In genomic region chr7:98186452-98187137, GRCh38 we compare ENCODE assay signal across 13 cellular contexts. TPM values are rescaled to one million over a fixed set of nuclear protein-coding genes. Genes with fewer than 3 reads are reported as not detected.
DNase-seq lines count a peak whose midpoint lies in the region; ATAC-seq and TF ChIP-seq lines count a peak whose summit lies in the region.
"Had no signal": no experiment of that assay in that cellular context is flagged by ENCODE, and none has a peak within 500 bp of the region (broad histone marks: within the 10 kb centered on the region; RNA-seq: fewer than 3 reads in every experiment).

No MANE protein-coding gene starts in this region.

- peaks cover 20% of the 10 kb centered on the region for H3K36me3 Mint-ChIP-seq in progenitor cell of endocrine pancreas (ENCODE audit: insufficient read depth)

- intact Hi-C loops in PC-3 (cut with micrococcal nuclease), result no loop called here

- no peak overlapping the region for H3K4me2 ChIP-seq in PC-3 (ENCODE audit: low read length)

- no peaks in the 10 kb centered on the region for H3K27me3 Mint-ChIP-seq in progenitor cell of endocrine pancreas

- H3K4me1 ChIP-seq in PC-3 (ENCODE audit: insufficient read depth, low read length), result peaks cover 8% of the 10 kb centered on the region
- H3K4me1 ChIP-seq: BE2C had no signal

- no peak overlapping the region for H3K9ac ChIP-seq in PC-3 (ENCODE audit: low read length)

- DNase-seq in AML-193 (lab: John Stamatoyannopoulos, UW) (peak; percentile 22 to 39), PC-3 (peak; percentile 38), dermis blood vessel endothelial cell (peak; percentile 59), progenitor cell of endocrine pancreas (ENCODE audit: low spot score, unreplicated experiment) (no peak), substantia nigra (lab: John Stamatoyannopoulos, UW) (no peak), NCI-H2196 (lab: John Stamatoyannopoulos, UW; ENCODE audit: unreplicated experiment) (no peak)
- DNase-seq: BE2C, head of caudate nucleus, NCI-H1436 treated with DMSO at 0.1 percent for 48 hours, T-helper 2 cell had no signal

- no peak overlapping the region for H2AFZ ChIP-seq in PC-3 (ENCODE audit: low read length)

- H3K27ac ChIP-seq in PC-3 (ENCODE audit: low read length) (peak overlapping the region; percentile 21), substantia nigra (ENCODE audit: low read depth, low read length, poor library complexity, severe bottlenecking) (no peak overlapping the region)
- H3K27ac ChIP-seq: cardiac muscle cell had no signal

- no peaks in the 10 kb centered on the region for H3F3A ChIP-seq in PC-3 (ENCODE audit: low read length, unreplicated experiment)

- no peak overlapping the region for H3K4me3 ChIP-seq in PC-3 (ENCODE audit: low read length)
- H3K4me3 ChIP-seq: cardiac muscle cell had no signal

- H3K4me1 Mint-ChIP-seq in progenitor cell of endocrine pancreas (ENCODE audit: low read depth), result no peaks in the 10 kb centered on the region

- H3K79me2 ChIP-seq in PC-3 (ENCODE audit: low read length), result no peaks in the 10 kb centered on the region

- H3K9me3 Mint-ChIP-seq in progenitor cell of endocrine pancreas (ENCODE audit: low read depth), result no peaks in the 10 kb centered on the region

- no peak overlapping the region for H3K4me3 Mint-ChIP-seq in progenitor cell of endocrine pancreas (ENCODE audit: low read depth)

- CTCF ChIA-PET in PC-3 (lab: Charles Lee), result no interaction called here

- H4K20me1 ChIP-seq in PC-3 (ENCODE audit: low read length), result no peaks in the 10 kb centered on the region

- no peaks in the 10 kb centered on the region for H3K9me2 ChIP-seq in PC-3 (replicated peaks; ENCODE audit: low read length)

- ATAC-seq in PC-3 (peak; percentile 94), GM21737 (IDR thresholded peaks at IDR 0.05; ENCODE audit: unreplicated experiment) (no peak), GM19397 (IDR thresholded peaks at IDR 0.05; ENCODE audit: unreplicated experiment) (no peak)

- H3K9me3 ChIP-seq in PC-3 (ENCODE audit: low read length), result no peaks in the 10 kb centered on the region
- H3K9me3 ChIP-seq: BE2C had no signal

- no peaks in the 10 kb centered on the region for H3K27me3 ChIP-seq in PC-3 (ENCODE audit: low read length)
- H3K27me3 ChIP-seq: BE2C, cardiac muscle cell had no signal

- POLR2A ChIA-PET in PC-3 (lab: Charles Lee; ENCODE audit: unreplicated experiment), result no interaction called here

- TF ChIP-seq CTCF in PC-3 (conservative IDR thresholded peaks at IDR 0.05; ENCODE audit: low read depth, low read length) (no peak), progenitor cell of endocrine pancreas (IDR thresholded peaks at IDR 0.05; ENCODE audit: unreplicated experiment) (no peak)

- H3K27ac Mint-ChIP-seq in progenitor cell of endocrine pancreas, result peak overlapping the region; percentile 29

- no TSS peak for BruUV-seq in PC-3 (replicated peaks; lab: Mats Ljungman, UMichigan)

- 0 out of 2 replicates have a peak, but pooled peaks cover 4% of the 10 kb centered on the region for H3K36me3 ChIP-seq in PC-3 (ENCODE audit: low read depth, low read length)

RNA-seq across cellular contexts. Expression of gene BHLHA15, which starts 24.6 kb away (rescaled TPM):
- total RNA-seq in PC-3 (2014; rRNA removed) (12.0 and 13.9 TPM in 2 replicates), dermis blood vessel endothelial cell (0.17 and 3.4 TPM in 2 replicates), progenitor cell of endocrine pancreas (0.57 and 1.7 TPM in 2 replicates)

Comparison
In these comparisons a context has a peak if more than half of its experiments do, and no peak if none do; other contexts are left out.
1. DNase-seq: peak in AML-193 (2 of 2), PC-3 (single experiment) and dermis blood vessel endothelial cell (single experiment); none in progenitor cell of endocrine pancreas (single experiment), substantia nigra (0 of 49) and NCI-H2196 (single experiment).